ENCODE assay signal across 8 cellular contexts in the genomic region with DNA sequence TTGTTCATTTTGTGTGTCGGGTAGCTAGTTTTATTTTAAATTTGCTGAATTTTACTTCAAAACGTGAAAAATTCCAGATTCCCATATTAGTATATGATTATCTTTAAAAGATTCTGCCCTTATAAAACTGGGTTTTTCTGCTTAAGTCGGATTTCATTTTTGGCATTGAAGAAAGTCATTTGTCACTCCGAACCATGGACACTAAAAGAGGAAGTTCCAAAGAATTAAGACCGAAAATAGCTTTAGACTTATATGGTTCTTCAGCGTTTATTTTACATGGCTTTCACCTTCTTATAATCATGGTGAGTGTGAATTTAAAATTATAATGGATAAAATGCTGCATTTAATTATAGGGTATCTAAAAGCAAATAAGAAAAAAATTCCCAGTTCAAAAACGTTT. TPM values are rescaled to one million over a fixed set of nuclear protein-coding genes. Genes with fewer than 3 reads are reported as not detected.
DNase-seq lines count a peak whose midpoint lies in the region; ATAC-seq and TF ChIP-seq lines count a peak whose summit lies in the region.

No MANE protein-coding gene starts in this region.

- WGBS in mammary epithelial cell (ENCODE audit: low coverage, missing lambda C conversion rate), result 1% methylated on average over 7 of the region's 7 CpGs

- H3K9me3 ChIP-seq in mammary epithelial cell (replicated peaks; ENCODE audit: insufficient read depth, low read length), result no peaks in the 10 kb centered on the region
- no peaks in the 10 kb centered on the region for H3K9me3 ChIP-seq in mucosa of descending colon

- H3K9ac ChIP-seq in KMS-11, result peak overlapping the region; percentile 81; the same call in 1 of the 2 replicates
- peak overlapping the region; percentile 90 for H3K9ac ChIP-seq in mammary epithelial cell (ENCODE audit: insufficient read depth, low read length)

- POLR2A ChIA-PET in BJ (lab: Charles Lee), result no interaction called here

- in situ Hi-C loops in mammary epithelial cell (cut with MboI; ENCODE audit: low sequenced_read_pairs in 2 of 2), result no loop called here

- H2AFZ ChIP-seq in KMS-11 (ENCODE audit: low read depth) (no peak overlapping the region; the same call in 1 of the 2 replicates), mammary epithelial cell (ENCODE audit: low read depth, low read length) (no peak overlapping the region)

- CTCF ChIA-PET in BJ (lab: Yijun Ruan, JAX), result interaction anchor here (1.8 kb wide), 1 partner anchor 38 kb away, joined by 6 read pairs; no protein-coding TSS in a partner anchor
- CTCF ChIA-PET in mammary epithelial cell (lab: Charles Lee; ENCODE audit: low non-redundant PET), result no interaction called here

- H3K79me2 ChIP-seq in KMS-11 (ENCODE audit: insufficient read depth, low read depth), result peaks cover 21% of the 10 kb centered on the region
- peaks cover 83% of the 10 kb centered on the region for H3K79me2 ChIP-seq in mammary epithelial cell (ENCODE audit: insufficient read depth, low read length)

- no TSS peak for BruUV-seq in mammary epithelial cell (replicated peaks; lab: Mats Ljungman, UMichigan)

- peak overlapping the region; percentile 76 for H3K4me2 ChIP-seq in KMS-11
- H3K4me2 ChIP-seq in mammary epithelial cell (ENCODE audit: insufficient read depth, low read depth, low read length), result peak overlapping the region; percentile 79

- H3K27me3 ChIP-seq in BJ (ENCODE audit: control insufficient read depth, insufficient read depth, low read length), result no peaks in the 10 kb centered on the region
- H3K27me3 ChIP-seq in KMS-11 (ENCODE audit: insufficient read depth, low read depth), result no peaks in the 10 kb centered on the region
- H3K27me3 ChIP-seq in mammary epithelial cell (ENCODE audit: insufficient read depth, low read length), result no peaks in the 10 kb centered on the region

- no peaks in the 10 kb centered on the region; the same call in 1 of the 2 replicates for H3K36me3 ChIP-seq in BJ (ENCODE audit: control insufficient read depth, insufficient read depth, low read length)
- H3K36me3 ChIP-seq in KMS-11 (ENCODE audit: insufficient read depth), result no peaks in the 10 kb centered on the region
- H3K36me3 ChIP-seq in mammary epithelial cell (ENCODE audit: insufficient read depth, low read length), result peaks cover 11% of the 10 kb centered on the region
- no peaks in the 10 kb centered on the region for H3K36me3 ChIP-seq in mucosa of descending colon (ENCODE audit: low read depth)

- dilution Hi-C loops in mammary epithelial cell (cut with HindIII; ENCODE audit: low sequenced_read_pairs), result no loop called here

- ATAC-seq in mucosa of descending colon, result no peak
- ATAC-seq in HG03469 (IDR thresholded peaks at IDR 0.05; ENCODE audit: unreplicated experiment), result no peak
- ATAC-seq in GM18520 (IDR thresholded peaks at IDR 0.05; ENCODE audit: unreplicated experiment), result no peak

- H3K4me1 ChIP-seq in KMS-11 (ENCODE audit: low read depth, poor library complexity, severe bottlenecking) (peaks cover 18% of the 10 kb centered on the region), mammary epithelial cell (ENCODE audit: insufficient read depth, low read length) (peaks cover 8% of the 10 kb centered on the region), mucosa of descending colon (ENCODE audit: low read depth) (peaks cover 12% of the 10 kb centered on the region)

- H3K4me3 ChIP-seq in BJ (ENCODE audit: low read depth, low read length) (peak overlapping the region; percentile 100), KMS-11 (IDR thresholded peaks at IDR 0.05; ENCODE audit: insufficient read depth, low read depth, low read length) (no peak overlapping the region), mammary epithelial cell (replicated peaks in 1 of 3; ENCODE audit: insufficient read depth in 1 of 3, low read depth in 2 of 3, low read length in 3 of 3) (peak overlapping the region; percentile 61 to 86 (median 70)), mucosa of descending colon (peak overlapping the region; percentile 40)

- intact Hi-C loops in mammary epithelial cell (cut with micrococcal nuclease), result no loop called here
- intact Hi-C loops in mucosa of descending colon (cut with DNase I, micrococcal nuclease), result no loop called here

- H3K27ac ChIP-seq in KMS-11 (no peak overlapping the region), mammary epithelial cell (ENCODE audit: insufficient read depth, low read depth, low read length) (peak overlapping the region; percentile 73)

- TF ChIP-seq CTCF in BJ (IDR thresholded peaks at IDR 0.05; ENCODE audit: insufficient read depth, low read depth, low read length) (no peak), KMS-11 (conservative IDR thresholded peaks at IDR 0.05; ENCODE audit: low read depth, low read length) (no peak), mammary epithelial cell (conservative IDR thresholded peaks at IDR 0.05 in 1 of 2, IDR thresholded peaks at IDR 0.05 in 1 of 2; ENCODE audit: extremely low read depth in 1 of 2, insufficient read depth in 1 of 2, low read depth in 1 of 2, low read length in 2 of 2) (no peak), mucosa of descending colon (IDR thresholded peaks at IDR 0.05) (no peak)

- DNase-seq in BJ (ENCODE audit: low read depth) (no peak), mammary epithelial cell (no peak), mucosa of descending colon (no peak), iPS-NIHi7 (ENCODE audit: extremely low spot score) (no peak), NCI-H345 treated with DMSO at 0.1 percent for 48 hours (lab: John Stamatoyannopoulos, UW; ENCODE audit: unreplicated experiment) (no peak)

- H4K20me1 ChIP-seq in KMS-11 (ENCODE audit: insufficient read depth), result no peaks in the 10 kb centered on the region
- no peaks in the 10 kb centered on the region for H4K20me1 ChIP-seq in mammary epithelial cell (ENCODE audit: insufficient read depth, low read length)

RNA-seq across cellular contexts. Expression of a gene that starts 1.0 kb away (rescaled TPM):
- polyA plus RNA-seq in BJ (2011; rRNA removed) (8.3 and 17.7 TPM in 2 replicates), mammary epithelial cell (9.0 TPM)
- 17.1 and 23.4 TPM in 2 replicates for polyA minus RNA-seq in BJ (2011; rRNA and poly(A)+ RNA removed)
- total RNA-seq in mammary epithelial cell (10 to 100 TPM; 20.4 to 31.7 TPM), mucosa of descending colon (10 to 100 TPM; 18.3 to 25.4 (median 22.8) TPM)
- 11.4 TPM for polyA minus RNA-seq in mammary epithelial cell
